ENCODE assay signal across 8 cellular contexts in the genomic region with DNA sequence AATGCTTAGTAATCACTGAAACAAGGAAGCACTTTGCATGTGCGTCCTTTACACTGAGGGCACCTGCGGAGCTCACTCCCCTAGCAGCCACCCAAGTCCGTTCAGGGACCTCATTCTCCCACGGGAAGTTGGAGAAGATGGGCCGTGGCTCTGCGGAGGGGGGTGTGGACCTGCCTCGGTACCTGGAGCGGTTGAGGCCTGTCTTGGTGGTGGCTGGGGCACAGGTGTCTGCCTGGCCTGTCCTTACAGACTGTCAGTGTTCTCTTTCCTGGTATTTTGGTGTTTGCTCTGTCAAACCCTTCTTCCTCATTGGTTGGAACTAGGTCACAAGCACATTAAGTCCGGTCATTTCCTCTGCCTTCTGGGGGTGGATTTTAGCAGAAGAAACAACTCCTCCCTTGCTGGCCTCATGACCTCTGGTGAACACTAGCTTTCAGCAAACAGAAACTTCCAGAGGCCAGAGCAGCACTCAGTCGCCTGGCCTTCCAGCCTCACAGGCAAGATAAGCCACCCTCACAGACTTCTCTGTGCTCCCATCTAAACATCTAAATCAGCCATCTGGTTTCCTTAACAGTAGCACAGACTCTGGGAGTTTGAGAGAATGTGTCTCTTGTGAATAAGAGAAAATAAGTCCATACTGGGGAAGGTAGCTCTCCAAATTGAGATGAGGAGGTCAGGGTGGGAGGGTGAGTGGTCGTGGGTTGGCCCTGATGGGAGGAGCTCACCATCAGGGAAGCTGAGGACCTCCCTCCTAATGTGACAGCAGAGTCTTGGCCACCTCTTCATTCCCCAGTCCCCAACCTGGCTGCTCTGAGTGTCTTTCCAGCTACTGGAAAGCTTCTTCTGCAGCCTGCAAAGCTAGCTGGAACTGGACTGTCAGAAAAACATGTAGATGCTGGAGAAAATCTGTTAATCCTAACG. TPM values are rescaled to one million over a fixed set of nuclear protein-coding genes. Genes with fewer than 3 reads are reported as not detected.
DNase-seq lines count a peak whose midpoint lies in the region; ATAC-seq and TF ChIP-seq lines count a peak whose summit lies in the region.

No MANE protein-coding gene starts in this region.

- peak overlapping the region; percentile 56 for H3K27ac ChIP-seq in 22Rv1

- TF ChIP-seq CTCF in 22Rv1 (IDR thresholded peaks at IDR 0.05), result no peak

- in situ Hi-C loops in KBM-7 (cut with MboI; ENCODE audit: low pct_unique_long_range_greater_than_20kb, low sequenced_read_pairs), result no loop called here

- DNase-seq in KBM-7 (peak; percentile 19), dermis microvascular lymphatic vessel endothelial cell (ENCODE audit: low read depth in 2 of 2) (peak; percentile 24 to 69), midbrain (lab: John Stamatoyannopoulos, UW) (peak; percentile 41), DMS114 treated with DMSO at 0.1 percent for 48 hours (lab: John Stamatoyannopoulos, UW; ENCODE audit: unreplicated experiment) (no peak)
- DNase-seq in stimulated activated naive CD4-positive, alpha-beta T cell treated with Interleukin-2 at 50 U/mL for 16 hours (lab: John Stamatoyannopoulos, UW), result no peak

- no peak for ATAC-seq in HG03469 (IDR thresholded peaks at IDR 0.05; ENCODE audit: unreplicated experiment)
- no peak for ATAC-seq in GM21825 (IDR thresholded peaks at IDR 0.05; ENCODE audit: unreplicated experiment)

RNA-seq across cellular contexts. Expression of gene SNAP29, which starts 8.6 kb away (rescaled TPM):
- total RNA-seq in dermis microvascular lymphatic vessel endothelial cell, result 6.9 and 8.2 TPM in 2 replicates

RNA-seq across cellular contexts. Expression of gene PI4KA, which starts 8.8 kb away (rescaled TPM):
- total RNA-seq in dermis microvascular lymphatic vessel endothelial cell, result 19.8 and 29.0 TPM in 2 replicates

RNA-seq across cellular contexts. Expression of gene CRKL, which starts 49.8 kb away (rescaled TPM):
- 33.5 and 40.6 TPM in 2 replicates for total RNA-seq in dermis microvascular lymphatic vessel endothelial cell

Comparison
In these comparisons a context has a peak if more than half of its experiments do, and no peak if none do; other contexts are left out.
1. DNase-seq: peak in KBM-7 (single experiment), dermis microvascular lymphatic vessel endothelial cell (2 of 2) and midbrain (single experiment); none in stimulated activated naive CD4-positive, alpha-beta T cell treated with Interleukin-2 at 50 U/mL for 16 hours (single experiment) and DMS114 treated with DMSO at 0.1 percent for 48 hours (single experiment).